ENCODE assay signal across 2 cellular contexts in genomic region chr1:108843390-108844188, GRCh38.
A peak's percentile ranks its signal among the peaks of the same experiment; 100 is the strongest.
TF ChIP-seq lines count a peak whose summit lies in the region.

No MANE protein-coding gene starts in this region.

TF ChIP-seq in A549, 52 proteins besides CTCF, POLR2A, EP300 and RAD21:
- TF ChIP-seq MAFK (IDR thresholded peaks at IDR 0.05; ENCODE audit: partially characterized antibody), result peak; percentile 72
- no peak for TF ChIP-seq TFCP2L1 (CRISPR knock-in tag; IDR thresholded peaks at IDR 0.05)

TF ChIP-seq in Ishikawa, 13 proteins besides CTCF, POLR2A, EP300 and RAD21:
- no peak for TF ChIP-seq FOXM1 (IDR thresholded peaks at IDR 0.05; ENCODE audit: borderline replicate concordance, low read depth)
- peak; percentile 17; the same call in 1 of the 2 replicates for TF ChIP-seq NFIC (IDR thresholded peaks at IDR 0.05)
